Comparison of ENCODE assay signal across 17 cellular contexts in the genomic region with DNA sequence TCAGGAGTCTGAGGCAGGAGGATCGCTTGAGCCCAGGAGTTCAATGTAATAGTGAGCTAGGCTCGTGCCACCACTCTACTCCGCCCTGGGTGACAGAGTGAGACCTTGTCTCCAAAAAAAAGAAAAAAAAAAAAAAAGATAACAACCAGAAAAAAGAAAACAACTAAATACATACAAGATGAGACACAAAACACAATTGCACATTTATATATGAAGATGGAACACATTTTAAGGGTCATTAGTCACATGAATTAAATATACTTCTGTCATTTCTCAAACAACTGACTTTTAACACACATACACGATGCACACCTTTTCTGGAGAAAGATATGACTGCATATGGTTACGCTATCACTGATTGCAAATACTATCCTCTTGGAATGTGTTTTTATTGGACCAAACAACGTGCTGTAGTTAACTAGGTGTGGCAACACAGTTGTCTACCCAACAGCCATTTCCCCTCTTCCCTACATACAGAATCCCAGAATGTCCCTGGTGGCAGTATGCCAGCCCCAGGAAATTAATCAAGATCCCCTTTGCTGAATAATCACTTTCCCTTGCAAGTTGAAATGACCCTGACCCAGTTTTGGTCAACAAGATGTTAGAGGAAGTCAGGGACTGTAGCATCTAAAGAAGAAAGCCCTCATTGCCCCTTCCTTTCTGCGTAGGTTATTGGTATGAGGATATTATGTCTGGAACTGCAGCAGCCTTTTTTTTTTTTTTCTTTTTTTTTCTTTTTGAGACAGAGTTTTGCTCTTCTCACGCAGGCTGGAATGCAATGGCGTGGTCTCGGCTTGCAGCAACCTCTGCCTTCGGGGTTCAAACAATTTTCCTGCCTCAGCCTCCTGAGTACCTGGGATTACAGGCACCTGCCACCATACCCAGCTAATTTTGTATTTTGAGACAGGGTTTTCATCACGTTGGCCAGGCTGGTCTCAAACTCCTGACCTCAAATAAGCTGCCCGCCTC. TPM values are rescaled to one million over a fixed set of nuclear protein-coding genes. Genes with fewer than 3 reads are reported as not detected.
DNase-seq lines count a peak whose midpoint lies in the region; TF ChIP-seq lines count a peak whose summit lies in the region.
"Had no signal": no experiment of that assay in that cellular context is flagged by ENCODE, and none has a peak within 500 bp of the region (broad histone marks: within the 10 kb centered on the region; RNA-seq: fewer than 3 reads in every experiment).

No MANE protein-coding gene starts in this region.

- no peak overlapping the region for H3K27ac ChIP-seq in CD8-positive, alpha-beta memory T cell (ENCODE audit: low read depth, low read length)
- H3K27ac ChIP-seq in fibroblast of lung (ENCODE audit: insufficient read depth, low read length) (no peak overlapping the region), tibial artery (no peak overlapping the region)
- H3K27ac ChIP-seq: GM23248, psoas muscle had no signal

- intact Hi-C loops in tibial artery (cut with DNase I; ENCODE audit: low total_unique reads) = no loop called here

- H3K4me1 Mint-ChIP-seq in CD8-positive, alpha-beta memory T cell = peaks cover 32 to 42% (median 37%) of the 10 kb centered on the region in 3 donors
- peaks cover 9% of the 10 kb centered on the region for H3K4me1 Mint-ChIP-seq in neural crest cell

- H3K4me3 ChIP-seq in CD8-positive, alpha-beta memory T cell (ENCODE audit: low read length) = no peak overlapping the region
- H3K4me3 ChIP-seq in fibroblast of lung (replicated peaks in 1 of 4; ENCODE audit: control extremely low read depth in 1 of 4, insufficient read depth in 1 of 4, low read depth in 3 of 4, low read length in 4 of 4) (no peak overlapping the region), tibial artery (no peak overlapping the region)
- H3K4me3 ChIP-seq: GM23248, lung, psoas muscle had no signal

- no peaks in the 10 kb centered on the region for H3K9me3 ChIP-seq in CD8-positive, alpha-beta memory T cell (ENCODE audit: low read length)
- H3K9me3 ChIP-seq in fibroblast of lung (ENCODE audit: control insufficient read depth, insufficient read depth, low read depth, low read length) (no peaks in the 10 kb centered on the region), tibial artery (no peaks in the 10 kb centered on the region)
- H3K9me3 ChIP-seq: psoas muscle had no signal

- H3K9me3 Mint-ChIP-seq in CD8-positive, alpha-beta memory T cell = no peaks in the 10 kb centered on the region
- H3K9me3 Mint-ChIP-seq in neural crest cell = no peaks in the 10 kb centered on the region

- no peak overlapping the region for H3K4me2 ChIP-seq in fibroblast of lung (ENCODE audit: extremely low read depth, insufficient read depth, low read length)

- H3K4me3 Mint-ChIP-seq in CD8-positive, alpha-beta memory T cell = peak overlapping the region in 1 of 7 donors; percentile 11
- peak overlapping the region; percentile 52 for H3K4me3 Mint-ChIP-seq in neural crest cell

- H3K36me3 Mint-ChIP-seq in CD8-positive, alpha-beta memory T cell = peaks cover 9 to 39% (median 19%) of the 10 kb centered on the region in 3 donors
- H3K36me3 Mint-ChIP-seq in neural crest cell (ENCODE audit: low read depth) = peaks cover 19% of the 10 kb centered on the region

- H3K79me2 ChIP-seq in fibroblast of lung (ENCODE audit: control insufficient read depth, insufficient read depth, low read length) = no peaks in the 10 kb centered on the region

- no peak overlapping the region for H3K9ac ChIP-seq in fibroblast of lung (ENCODE audit: insufficient read depth, low read length)
- H3K9ac ChIP-seq: GM23248 had no signal

- peaks cover 37% of the 10 kb centered on the region for H3K36me3 ChIP-seq in CD8-positive, alpha-beta memory T cell (ENCODE audit: insufficient read depth, low read length)
- H3K36me3 ChIP-seq in fibroblast of lung (ENCODE audit: control insufficient read depth, insufficient read depth, low read length) = peaks cover 14% of the 10 kb centered on the region
- peaks cover 33 to 36% (median 36%) of the 10 kb centered on the region in 3 donors for H3K36me3 ChIP-seq in tibial artery

- CTCF ChIA-PET in CD8-positive, alpha-beta memory T cell (lab: Charles Lee) = no interaction called here

- H3K27me3 ChIP-seq in CD8-positive, alpha-beta memory T cell (ENCODE audit: insufficient read depth, low read length, poor library complexity, severe bottlenecking) = no peaks in the 10 kb centered on the region
- no peaks in the 10 kb centered on the region for H3K27me3 ChIP-seq in fibroblast of lung (ENCODE audit: control insufficient read depth, insufficient read depth, low read length)
- no peaks in the 10 kb centered on the region for H3K27me3 ChIP-seq in tibial artery

- peak overlapping the region in 6 of 8 donors; percentile 14 to 63 (median 36) for H3K27ac Mint-ChIP-seq in CD8-positive, alpha-beta memory T cell
- no peak overlapping the region for H3K27ac Mint-ChIP-seq in neural crest cell (ENCODE audit: unreplicated experiment)

- POLR2A ChIA-PET in CD8-positive, alpha-beta memory T cell (lab: Charles Lee) = no interaction called here

- no peak for DNase-seq in CD8-positive, alpha-beta memory T cell
- DNase-seq in fibroblast of lung (ENCODE audit: low read depth in 2 of 2) (peak; percentile 30 to 72), neural crest cell (ENCODE audit: low read depth, low spot score) (no peak), ACHN (no peak), NCI-H510A (lab: John Stamatoyannopoulos, UW) (no peak), NCI-H1105 treated with DMSO at 0.1 percent for 48 hours (lab: John Stamatoyannopoulos, UW) (no peak), tibial artery (no peak)
- DNase-seq: activated naive CD4-positive, alpha-beta T cell; COR-L47; foreskin fibroblast; NCI-H1105; NCI-H526; psoas muscle; stimulated activated CD4-positive, alpha-beta T cell treated with anti-CD3 and anti-CD28 coated beads, Interleukin-4, amount 100 ng/mL, for 4 hours had no signal

- H3K4me1 ChIP-seq in CD8-positive, alpha-beta memory T cell (ENCODE audit: insufficient read depth, low read length) = peaks cover 22% of the 10 kb centered on the region
- H3K4me1 ChIP-seq in fibroblast of lung (ENCODE audit: control insufficient read depth, extremely low read depth, insufficient read depth, low read length) (peaks cover 5% of the 10 kb centered on the region), tibial artery (peaks cover 0 to 19% (median 12%) of the 10 kb centered on the region in 4 donors)

- no peaks in the 10 kb centered on the region for H3K27me3 Mint-ChIP-seq in CD8-positive, alpha-beta memory T cell
- no peaks in the 10 kb centered on the region for H3K27me3 Mint-ChIP-seq in neural crest cell (ENCODE audit: low read depth)

- TF ChIP-seq CTCF in fibroblast of lung (conservative IDR thresholded peaks at IDR 0.05 in 1 of 2, IDR thresholded peaks at IDR 0.05 in 1 of 2; ENCODE audit: low read depth in 1 of 2, low read length in 2 of 2) (no peak), neural crest cell (conservative IDR thresholded peaks at IDR 0.05) (no peak), tibial artery (IDR thresholded peaks at IDR 0.05) (no peak)

- no peak overlapping the region for H2AFZ ChIP-seq in fibroblast of lung (ENCODE audit: low read length)
- H2AFZ ChIP-seq: GM23248 had no signal

- no peaks in the 10 kb centered on the region for H4K20me1 ChIP-seq in fibroblast of lung (ENCODE audit: control insufficient read depth, extremely low read depth, insufficient read depth, low read length)

- in situ Hi-C loops in ACHN (cut with HindIII; ENCODE audit: low pct_ligation_motif_present, low pct_unique_long_range_greater_than_20kb, low sequenced_read_pairs) = no loop called here

RNA-seq across cellular contexts. Expression of a gene that starts 5.6 kb away (rescaled TPM):
- 10 to 100 TPM; 68.6 to 70.0 TPM for total RNA-seq in CD8-positive, alpha-beta memory T cell
- 6.2 TPM for polyA plus RNA-seq in CD8-positive, alpha-beta memory T cell
- 213 TPM for polyA plus RNA-seq in PFSK-1 (2012; ENCODE audit: insufficient read length, low read depth)
- 71.7 and 98.6 TPM in 2 replicates for total RNA-seq in fibroblast of lung
- 87.7 and 99.1 TPM in 2 replicates for polyA plus RNA-seq in fibroblast of lung
- polyA plus RNA-seq in fibroblast of lung (2012) = 163 and 171 TPM in 2 replicates
- 40.3 and 69.5 TPM in 2 replicates for polyA minus RNA-seq in fibroblast of lung (ENCODE audit: low replicate concordance)
- total RNA-seq in neural crest cell = 178 and 189 TPM in 2 replicates

RNA-seq across cellular contexts. Expression of a gene that starts 11.4 kb away (rescaled TPM):
- 1,000 to 10,000 TPM; 1,010 to 1,017 TPM for total RNA-seq in CD8-positive, alpha-beta memory T cell
- 2,423 TPM for polyA plus RNA-seq in CD8-positive, alpha-beta memory T cell
- 332 TPM for polyA plus RNA-seq in PFSK-1 (2012; ENCODE audit: insufficient read length, low read depth)
- total RNA-seq in fibroblast of lung (1,163 and 1,517 TPM in 2 replicates), neural crest cell (924 TPM in 2 replicates)
- 6,238 and 7,941 TPM in 2 replicates for polyA plus RNA-seq in fibroblast of lung
- polyA plus RNA-seq in fibroblast of lung (2012) = 4,582 and 6,828 TPM in 2 replicates
- 818 and 1,187 TPM in 2 replicates for polyA minus RNA-seq in fibroblast of lung (ENCODE audit: low replicate concordance)

RNA-seq across cellular contexts. Expression of a gene that starts 18.7 kb away (rescaled TPM):
- total RNA-seq in CD8-positive, alpha-beta memory T cell = 100 to 1,000 TPM; 185 to 191 TPM
- 374 TPM for polyA plus RNA-seq in CD8-positive, alpha-beta memory T cell
- polyA plus RNA-seq in PFSK-1 (2012; ENCODE audit: insufficient read length, low read depth) = 90.4 TPM
- total RNA-seq in fibroblast of lung (261 and 446 TPM in 2 replicates), neural crest cell (118 and 121 TPM in 2 replicates)
- 182 and 260 TPM in 2 replicates for polyA plus RNA-seq in fibroblast of lung
- polyA plus RNA-seq in fibroblast of lung (2012) = 135 and 167 TPM in 2 replicates
- polyA minus RNA-seq in fibroblast of lung (ENCODE audit: low replicate concordance) = 837 and 884 TPM in 2 replicates

RNA-seq across cellular contexts. Expression of a gene that starts 28.7 kb away (rescaled TPM):
- 1 to 10 TPM; 8.1 to 9.0 TPM for total RNA-seq in CD8-positive, alpha-beta memory T cell
- 3.2 TPM for polyA plus RNA-seq in CD8-positive, alpha-beta memory T cell
- 8.0 TPM for polyA plus RNA-seq in PFSK-1 (2012; ENCODE audit: insufficient read length, low read depth)
- 5.6 and 7.2 TPM in 2 replicates for total RNA-seq in fibroblast of lung
- polyA plus RNA-seq in fibroblast of lung = 1.8 and 1.9 TPM in 2 replicates
- polyA plus RNA-seq in fibroblast of lung (2012) = 1.9 and 3.5 TPM in 2 replicates
- 2.9 and 4.0 TPM in 2 replicates for polyA minus RNA-seq in fibroblast of lung (ENCODE audit: low replicate concordance)
- total RNA-seq in neural crest cell = 19.1 and 19.3 TPM in 2 replicates

RNA-seq across cellular contexts. Expression of a gene that starts 30.3 kb away (rescaled TPM):
- 1,000 to 10,000 TPM; 5,711 to 5,990 TPM for total RNA-seq in CD8-positive, alpha-beta memory T cell
- 7,268 TPM for polyA plus RNA-seq in CD8-positive, alpha-beta memory T cell
- 6,801 TPM for polyA plus RNA-seq in PFSK-1 (2012; ENCODE audit: insufficient read length, low read depth)
- total RNA-seq in fibroblast of lung (2,664 and 4,175 TPM in 2 replicates), neural crest cell (4,478 and 4,582 TPM in 2 replicates)
- polyA plus RNA-seq in fibroblast of lung = 6,961 and 9,604 TPM in 2 replicates
- 7,932 and 8,024 TPM in 2 replicates for polyA plus RNA-seq in fibroblast of lung (2012)
- polyA minus RNA-seq in fibroblast of lung (ENCODE audit: low replicate concordance) = 1,416 and 1,475 TPM in 2 replicates

Comparison
In these comparisons a context has a peak if more than half of its experiments do, and no peak if none do; other contexts are left out.
1. DNase-seq: peak in fibroblast of lung (2 of 2); none in CD8-positive, alpha-beta memory T cell (0 of 5), neural crest cell (single experiment), ACHN (single experiment), NCI-H510A (single experiment), NCI-H1105 treated with DMSO at 0.1 percent for 48 hours (single experiment) and tibial artery (0 of 2).